30 cellular contexts compared by ENCODE assay signal in genomic region chr7:129909669-129910068, GRCh38.
"Had no signal": no experiment of that assay in that cellular context is flagged by ENCODE, and none has a peak within 500 bp of the region (broad histone marks: within the 10 kb centered on the region; RNA-seq: fewer than 3 reads in every experiment).

No MANE protein-coding gene starts in this region.

- H3K36me3 ChIP-seq: ovary, prostate gland, thyroid gland had no signal

- H3K36me3 Mint-ChIP-seq: natural killer cell; stimulated activated effector memory CD8-positive, alpha-beta T cell treated with anti-CD3 and anti-CD28 coated beads, Interleukin-12 subunit alpha, Interleukin-12 subunit beta, amount 100 ng/mL, for 72 hours had no signal

- H3K27ac ChIP-seq: brain microvascular endothelial cell, coronary artery, dorsolateral prefrontal cortex, hepatocyte, ovary, prostate gland, skin epidermis, stomach, thyroid gland had no signal

- ATAC-seq: left colon; natural killer cell; sciatic nerve; stimulated activated effector memory CD8-positive, alpha-beta T cell treated with anti-CD3 and anti-CD28 coated beads, Interleukin-12 subunit alpha, Interleukin-12 subunit beta, amount 100 ng/mL, for 72 hours had no signal

- H3K9me3 ChIP-seq: ovary, prostate gland, stomach, thyroid gland had no signal

- DNase-seq: activated CD4-positive, alpha-beta T cell treated with anti-CD3 and anti-CD28 coated beads for 4 hours; activated CD4-positive, alpha-beta T cell treated with anti-CD3 and anti-CD28 coated beads, Interleukin-2, amount 50 U/mL, for 4 hours; activated CD8-positive, alpha-beta memory T cell treated with anti-CD3 and anti-CD28 coated beads for 24 hours; activated gamma-delta T cell; activated naive CD4-positive, alpha-beta T cell treated with anti-CD3 and anti-CD28 coated beads, Interleukin-2, amount 10 ng/mL, durations not matched to agents 7 days and 5 days; activated naive CD8-positive, alpha-beta T cell treated with anti-CD3 and anti-CD28 coated beads, Interleukin-2, amount 10 ng/mL, durations not matched to agents 7 days and 5 days; brain microvascular endothelial cell; dorsolateral prefrontal cortex; effector memory CD4-positive, alpha-beta T cell; glutamatergic neuron; left colon; mammary epithelial cell; natural killer cell; ovary; retina; stimulated activated CD4-positive, alpha-beta T cell treated with anti-CD3 and anti-CD28 coated beads, Interleukin-12 subunit alpha, Interleukin-12 subunit beta, amount 100 ng/mL, for 4 hours; stimulated activated CD4-positive, alpha-beta T cell treated with anti-CD3 and anti-CD28 coated beads, Interleukin-4, amount 100 ng/mL, for 24 hours; stomach; thyroid gland had no signal

- H3K27ac Mint-ChIP-seq: activated naive CD4-positive, alpha-beta T cell treated with anti-CD3 and anti-CD28 coated beads, Interleukin-2, amount 10 ng/mL, durations not matched to agents 7 days and 5 days; activated naive CD8-positive, alpha-beta T cell treated with anti-CD3 and anti-CD28 coated beads, Interleukin-2, amount 10 ng/mL, durations not matched to agents 7 days and 5 days; activated T-helper 1 cell treated with anti-CD3 and anti-CD28 coated beads, Interleukin-12 subunit alpha, Interleukin-12 subunit beta, Interleukin-2, Interleukin-4 antibody, amounts not matched to agents 30 ng/mL and 10 ng/mL and 1 ng/mL, durations not matched to agents 14 hours and 24 hours and 36 hours; stimulated activated effector memory CD8-positive, alpha-beta T cell treated with anti-CD3 and anti-CD28 coated beads, Interleukin-12 subunit alpha, Interleukin-12 subunit beta, amount 100 ng/mL, for 72 hours; T-helper 2 cell treated with Interferon-gamma antibody and Interleukin-4, amounts not matched to agents 5 μg/mL and 100 μg/mL, for 36 hours had no signal

- H3K27me3 Mint-ChIP-seq: activated naive CD4-positive, alpha-beta T cell treated with anti-CD3 and anti-CD28 coated beads, Interleukin-2, amount 10 ng/mL, durations not matched to agents 7 days and 5 days had no signal

- H3K4me2 ChIP-seq: hepatocyte had no signal

- H2AFZ ChIP-seq: hepatocyte had no signal

- FAIRE-seq: astrocyte, frontal cortex, keratinocyte had no signal

- H3K4me3 Mint-ChIP-seq: activated naive CD4-positive, alpha-beta T cell treated with anti-CD3 and anti-CD28 coated beads, Interleukin-2, amount 10 ng/mL, durations not matched to agents 7 days and 5 days; activated naive CD8-positive, alpha-beta T cell treated with anti-CD3 and anti-CD28 coated beads, Interleukin-2, amount 10 ng/mL, durations not matched to agents 7 days and 5 days; activated T-helper 1 cell treated with anti-CD3 and anti-CD28 coated beads, Interleukin-12 subunit alpha, Interleukin-12 subunit beta, Interleukin-2, Interleukin-4 antibody, amounts not matched to agents 30 ng/mL and 10 ng/mL and 1 ng/mL, durations not matched to agents 14 hours and 24 hours and 36 hours; stimulated activated effector memory CD8-positive, alpha-beta T cell treated with anti-CD3 and anti-CD28 coated beads, Interleukin-12 subunit alpha, Interleukin-12 subunit beta, amount 100 ng/mL, for 72 hours; T-helper 2 cell treated with Interferon-gamma antibody and Interleukin-4, amounts not matched to agents 5 μg/mL and 100 μg/mL, for 36 hours had no signal

- H3K27me3 ChIP-seq: brain microvascular endothelial cell, dorsolateral prefrontal cortex, hepatocyte, ovary, stomach, thyroid gland had no signal

- H3K4me3 ChIP-seq: coronary artery, dorsolateral prefrontal cortex, hepatocyte, ovary, prostate gland, skin epidermis, stomach, thyroid gland had no signal
